In genomic region chr1:237249120-237249519, GRCh38 we compare ENCODE assay signal across 24 cellular contexts.
"Had no signal": no experiment of that assay in that cellular context is flagged by ENCODE, and none has a peak within 500 bp of the region (broad histone marks: within the 10 kb centered on the region; RNA-seq: fewer than 3 reads in every experiment).

No MANE protein-coding gene starts in this region.

- H3K27ac Mint-ChIP-seq: dendritic cell treated with granulocyte-macrophage colony-stimulating factor and Interleukin-4, amounts not matched to agents 40 ng/mL and 50 ng/mL, for 4 days; memory B cell; mesothelial cell of epicardium; natural killer cell treated with Interleukin-12 subunit alpha and Interleukin-12 subunit beta and Interleukin-15 and Interleukin-18, amount 100 ng/mL, for 72 hours; neural progenitor cell had no signal

- H3K27me3 Mint-ChIP-seq: dendritic cell treated with granulocyte-macrophage colony-stimulating factor and Interleukin-4, amounts not matched to agents 40 ng/mL and 50 ng/mL, for 4 days; memory B cell; natural killer cell treated with Interleukin-12 subunit alpha and Interleukin-12 subunit beta and Interleukin-15 and Interleukin-18, amount 100 ng/mL, for 72 hours had no signal

- DNase-seq: esophagus squamous epithelium; foreskin fibroblast; glutamatergic neuron; islet precursor cell; lower lobe of right lung; nucleus accumbens; ovary; sigmoid colon; stimulated activated CD4-positive, alpha-beta T cell treated with anti-CD3 and anti-CD28 coated beads, Interleukin-2, amount 100 ng/mL, for 24 hours; stimulated activated CD4-positive, alpha-beta T cell treated with anti-CD3 and anti-CD28 coated beads, Interleukin-4, amount 100 ng/mL, for 4 hours; stimulated activated naive CD4-positive, alpha-beta T cell treated with Interleukin-2 at 50 U/mL for 16 hours; testis; upper lobe of right lung had no signal

- H3K9me3 Mint-ChIP-seq: dendritic cell treated with granulocyte-macrophage colony-stimulating factor and Interleukin-4, amounts not matched to agents 40 ng/mL and 50 ng/mL, for 4 days; mesothelial cell of epicardium; neural progenitor cell had no signal

- H3K4me3 Mint-ChIP-seq: dendritic cell treated with granulocyte-macrophage colony-stimulating factor and Interleukin-4, amounts not matched to agents 40 ng/mL and 50 ng/mL, for 4 days; memory B cell; mesothelial cell of epicardium; natural killer cell treated with Interleukin-12 subunit alpha and Interleukin-12 subunit beta and Interleukin-15 and Interleukin-18, amount 100 ng/mL, for 72 hours; neural progenitor cell had no signal

- H3K4me3 ChIP-seq: esophagus squamous epithelium, gastroesophageal sphincter, lower lobe of right lung, neural progenitor cell, ovary, right atrium auricular region, sigmoid colon, skin epidermis, testis, tibial nerve, upper lobe of right lung, vagina had no signal

- H3K9me3 ChIP-seq: esophagus squamous epithelium, gastroesophageal sphincter, lower lobe of right lung, ovary, right atrium auricular region, sigmoid colon, testis, tibial nerve, upper lobe of right lung, vagina had no signal

- ATAC-seq: gastroesophageal sphincter; left lobe of liver; lower lobe of right lung; natural killer cell treated with Interleukin-12 subunit alpha and Interleukin-12 subunit beta and Interleukin-15 and Interleukin-18, amount 100 ng/mL, for 72 hours; upper lobe of right lung had no signal

- H3K27me3 ChIP-seq: esophagus squamous epithelium, gastroesophageal sphincter, neural progenitor cell, ovary, right atrium auricular region, sigmoid colon, testis, tibial nerve, upper lobe of right lung, vagina had no signal

- H3K36me3 ChIP-seq: esophagus squamous epithelium, gastroesophageal sphincter, lower lobe of right lung, neural progenitor cell, ovary, right atrium auricular region, sigmoid colon, tibial nerve, upper lobe of right lung, vagina had no signal

- H3K4me1 ChIP-seq: esophagus squamous epithelium, lower lobe of right lung, testis, tibial nerve, upper lobe of right lung, vagina had no signal

- H3K4me1 Mint-ChIP-seq: memory B cell, neural progenitor cell had no signal

- H3K36me3 Mint-ChIP-seq: memory B cell; mesothelial cell of epicardium; natural killer cell treated with Interleukin-12 subunit alpha and Interleukin-12 subunit beta and Interleukin-15 and Interleukin-18, amount 100 ng/mL, for 72 hours; neural progenitor cell had no signal

- H3K27ac ChIP-seq: esophagus squamous epithelium, gastroesophageal sphincter, lower lobe of right lung, neural progenitor cell, ovary, right atrium auricular region, sigmoid colon, skin epidermis, testis, tibial nerve, upper lobe of right lung, vagina had no signal
